ENCODE assay signal across 19 cellular contexts in genomic region chr19:49091391-49092038, GRCh38. TPM values are rescaled to one million over a fixed set of nuclear protein-coding genes. Genes with fewer than 3 reads are reported as not detected.
DNase-seq lines count a peak whose midpoint lies in the region; ATAC-seq, FAIRE-seq and TF ChIP-seq lines count a peak whose summit lies in the region.
"Had no signal": no experiment of that assay in that cellular context is flagged by ENCODE, and none has a peak within 500 bp of the region (broad histone marks: within the 10 kb centered on the region; RNA-seq: fewer than 3 reads in every experiment).

No MANE protein-coding gene starts in this region.

- H3K36me3 ChIP-seq in HepG2 (replicated peaks in 1 of 2; ENCODE audit: control insufficient read depth in 1 of 2, insufficient read depth in 2 of 2, low read length in 2 of 2): peaks cover 38 to 67% of the 10 kb centered on the region in 2 experiments
- H3K36me3 ChIP-seq in right lobe of liver: peaks cover 13 to 55% (median 34%) of the 10 kb centered on the region in 4 donors

- in situ Hi-C loops in HepG2 (cut with HindIII; ENCODE audit: extremely low pct_ligation_motif_present, low pct_unique_long_range_greater_than_20kb): loop anchor here (10.0 kb wide), 1 partner anchor 103 kb away; no protein-coding TSS in a partner anchor

- H3K27ac ChIP-seq in HepG2 (ENCODE audit: extremely low read length, insufficient read depth, low read length) (no peak overlapping the region), right lobe of liver (no peak overlapping the region)

- H3K27me3 Mint-ChIP-seq in activated T-helper 1 cell treated with anti-CD3 and anti-CD28 coated beads, Interleukin-12 subunit alpha, Interleukin-12 subunit beta, Interleukin-2, Interleukin-4 antibody, amounts not matched to agents 30 ng/mL and 10 ng/mL and 1 ng/mL, durations not matched to agents 14 hours and 24 hours and 36 hours (ENCODE audit: insufficient read depth): no peaks in the 10 kb centered on the region
- H3K27me3 Mint-ChIP-seq in chondrocyte (ENCODE audit: low read depth): no peaks in the 10 kb centered on the region
- H3K27me3 Mint-ChIP-seq in stimulated activated naive CD8-positive, alpha-beta T cell treated with anti-CD3 and anti-CD28 coated beads, Interleukin-15, amount 100 ng/mL, for 72 hours: no peaks in the 10 kb centered on the region

- no peaks in the 10 kb centered on the region for H3K9me3 Mint-ChIP-seq in activated T-helper 1 cell treated with anti-CD3 and anti-CD28 coated beads, Interleukin-12 subunit alpha, Interleukin-12 subunit beta, Interleukin-2, Interleukin-4 antibody, amounts not matched to agents 30 ng/mL and 10 ng/mL and 1 ng/mL, durations not matched to agents 14 hours and 24 hours and 36 hours
- no peaks in the 10 kb centered on the region for H3K9me3 Mint-ChIP-seq in chondrocyte (ENCODE audit: low read depth)
- H3K9me3 Mint-ChIP-seq in stimulated activated naive CD8-positive, alpha-beta T cell treated with anti-CD3 and anti-CD28 coated beads, Interleukin-15, amount 100 ng/mL, for 72 hours: no peaks in the 10 kb centered on the region

- BruUV-seq in HepG2 (replicated peaks; lab: Mats Ljungman, UMichigan): no TSS peak

- H3K79me2 ChIP-seq in HepG2 (ENCODE audit: insufficient read depth, low read length): peaks cover 47% of the 10 kb centered on the region

- intact Hi-C loops in HepG2 (cut with micrococcal nuclease; ENCODE audit: unreplicated experiment) (no loop called here), right lobe of liver (cut with DNase I) (loop anchor here in 1 of 2 donors (10.0 kb wide), 1 partner anchor 103 kb away; no protein-coding TSS in a partner anchor)
- intact Hi-C loops in activated T-helper 1 cell treated with anti-CD3 and anti-CD28 coated beads, Interleukin-12 subunit alpha, Interleukin-12 subunit beta, Interleukin-2, Interleukin-4 antibody, amounts not matched to agents 30 ng/mL and 10 ng/mL and 1 ng/mL, durations not matched to agents 14 hours and 24 hours and 36 hours (cut with micrococcal nuclease): no loop called here

- CTCF ChIA-PET in HepG2 (lab: Yijun Ruan, JAX; ENCODE audit: low intra/inter-chr PET ratio, low total read pairs): no interaction called here

- TF ChIP-seq EP300 in HepG2 (IDR thresholded peaks at IDR 0.05; ENCODE audit: low read depth in 2 of 2, low read length in 2 of 2) (no peak), HepG2 (CRISPR knock-in tag; IDR thresholded peaks at IDR 0.05; ENCODE audit: borderline replicate concordance) (no peak)

- H3K36me3 Mint-ChIP-seq in activated T-helper 1 cell treated with anti-CD3 and anti-CD28 coated beads, Interleukin-12 subunit alpha, Interleukin-12 subunit beta, Interleukin-2, Interleukin-4 antibody, amounts not matched to agents 30 ng/mL and 10 ng/mL and 1 ng/mL, durations not matched to agents 14 hours and 24 hours and 36 hours (ENCODE audit: low read depth): peaks cover 51% of the 10 kb centered on the region
- peaks cover 24% of the 10 kb centered on the region for H3K36me3 Mint-ChIP-seq in chondrocyte (ENCODE audit: low read depth)

- WGBS in HepG2 (ENCODE audit: low lambda C conversion rate): 98% methylated on average over 16 of the region's 17 CpGs
- WGBS in right lobe of liver (ENCODE audit: insufficient coverage, low coverage, low lambda C conversion rate, missing lambda C conversion rate): 83% methylated on average over 8 of the region's 17 CpGs

- H3K27me3 ChIP-seq in HepG2 (ENCODE audit: control insufficient read depth in 1 of 2, insufficient read depth in 2 of 2, low read length in 2 of 2) (no peaks in the 10 kb centered on the region; a peak in 1 of 5 replicates), right lobe of liver (no peaks in the 10 kb centered on the region)
- H3K27me3 ChIP-seq: BE2C had no signal

- ATAC-seq in HepG2: no peak
- no peak for ATAC-seq in right lobe of liver
- ATAC-seq in stimulated activated naive CD8-positive, alpha-beta T cell treated with anti-CD3 and anti-CD28 coated beads, Interleukin-15, amount 100 ng/mL, for 72 hours: peak; percentile 52
- ATAC-seq: Panc1 had no signal

- TF ChIP-seq CTCF in HepG2 (CRISPR knock-in tag; IDR thresholded peaks at IDR 0.05) (no peak), right lobe of liver (IDR thresholded peaks at IDR 0.05) (no peak), chondrocyte (IDR thresholded peaks at IDR 0.05) (no peak)

- H2AFZ ChIP-seq in HepG2 (ENCODE audit: low read length): no peak overlapping the region

- DNase-seq in HepG2 (ENCODE audit: low spot score): no peak
- no peak for DNase-seq in right lobe of liver
- DNase-seq in activated T-helper 1 cell treated with anti-CD3 and anti-CD28 coated beads, Interleukin-12 subunit alpha, Interleukin-12 subunit beta, Interleukin-2, Interleukin-4 antibody, amounts not matched to agents 30 ng/mL and 10 ng/mL and 1 ng/mL, durations not matched to agents 14 hours and 24 hours and 36 hours (ENCODE audit: low spot score): no peak
- no peak for DNase-seq in chondrocyte (ENCODE audit: low spot score)
- no peak for DNase-seq in stimulated activated naive CD8-positive, alpha-beta T cell treated with anti-CD3 and anti-CD28 coated beads, Interleukin-15, amount 100 ng/mL, for 72 hours
- no peak for DNase-seq in NCI-H1694 (lab: John Stamatoyannopoulos, UW)
- DNase-seq in H54 (ENCODE audit: insufficient read length, low spot score): no peak
- DNase-seq: BE2C, DMS 273 treated with DMSO at 0.1 percent for 48 hours, IMR-90, NCI-H1417, NCI-H2029, NCI-H2171 treated with DMSO at 0.1 percent for 48 hours, NCI-H774, Right ventricle myocardium superior had no signal

- H3K9me3 ChIP-seq in HepG2 (ENCODE audit: low read length) (no peaks in the 10 kb centered on the region), right lobe of liver (no peaks in the 10 kb centered on the region)
- H3K9me3 ChIP-seq: BE2C, HAP-1 had no signal

- no peak overlapping the region for H3K4me3 Mint-ChIP-seq in activated T-helper 1 cell treated with anti-CD3 and anti-CD28 coated beads, Interleukin-12 subunit alpha, Interleukin-12 subunit beta, Interleukin-2, Interleukin-4 antibody, amounts not matched to agents 30 ng/mL and 10 ng/mL and 1 ng/mL, durations not matched to agents 14 hours and 24 hours and 36 hours
- no peak overlapping the region for H3K4me3 Mint-ChIP-seq in chondrocyte (ENCODE audit: unreplicated experiment)
- H3K4me3 Mint-ChIP-seq in stimulated activated naive CD8-positive, alpha-beta T cell treated with anti-CD3 and anti-CD28 coated beads, Interleukin-15, amount 100 ng/mL, for 72 hours: no peak overlapping the region

- FAIRE-seq in HepG2 (lab: Jason Lieb, UNC): no peak
- no peak for FAIRE-seq in H54 (lab: Jason Lieb, UNC)

- POLR2A ChIA-PET in HepG2 (lab: Yijun Ruan, JAX): no interaction called here

- H3K4me2 ChIP-seq in HepG2 (ENCODE audit: low read depth, low read length): no peak overlapping the region

- no peak overlapping the region for H3K4me3 ChIP-seq in HepG2 (replicated peaks in 1 of 3; ENCODE audit: insufficient read depth in 1 of 3, low read depth in 2 of 3, low read length in 3 of 3)
- no peak overlapping the region for H3K4me3 ChIP-seq in right lobe of liver
- H3K4me3 ChIP-seq: HAP-1 had no signal

- no peak overlapping the region for H3K9ac ChIP-seq in HepG2 (ENCODE audit: insufficient read depth, low read depth, low read length)

- H4K20me1 ChIP-seq in HepG2 (ENCODE audit: insufficient read depth, low read length): peaks cover 38% of the 10 kb centered on the region

- TF ChIP-seq POLR2A in HepG2 (IDR thresholded peaks at IDR 0.05; ENCODE audit: insufficient read depth in 1 of 2, low read depth in 2 of 2, low read length in 2 of 2) (no peak), right lobe of liver (IDR thresholded peaks at IDR 0.05) (no peak), H54 (IDR thresholded peaks at IDR 0.05; ENCODE audit: low read depth, low read length) (no peak)

- H3K4me1 Mint-ChIP-seq in activated T-helper 1 cell treated with anti-CD3 and anti-CD28 coated beads, Interleukin-12 subunit alpha, Interleukin-12 subunit beta, Interleukin-2, Interleukin-4 antibody, amounts not matched to agents 30 ng/mL and 10 ng/mL and 1 ng/mL, durations not matched to agents 14 hours and 24 hours and 36 hours (ENCODE audit: low read depth): peaks cover 40% of the 10 kb centered on the region
- peaks cover 22% of the 10 kb centered on the region for H3K4me1 Mint-ChIP-seq in chondrocyte (ENCODE audit: low read depth)
- peaks cover 53% of the 10 kb centered on the region for H3K4me1 Mint-ChIP-seq in stimulated activated naive CD8-positive, alpha-beta T cell treated with anti-CD3 and anti-CD28 coated beads, Interleukin-15, amount 100 ng/mL, for 72 hours

- peak overlapping the region; percentile 53 for H3K27ac Mint-ChIP-seq in activated T-helper 1 cell treated with anti-CD3 and anti-CD28 coated beads, Interleukin-12 subunit alpha, Interleukin-12 subunit beta, Interleukin-2, Interleukin-4 antibody, amounts not matched to agents 30 ng/mL and 10 ng/mL and 1 ng/mL, durations not matched to agents 14 hours and 24 hours and 36 hours
- peak overlapping the region; percentile 17 for H3K27ac Mint-ChIP-seq in chondrocyte (ENCODE audit: unreplicated experiment)
- H3K27ac Mint-ChIP-seq in stimulated activated naive CD8-positive, alpha-beta T cell treated with anti-CD3 and anti-CD28 coated beads, Interleukin-15, amount 100 ng/mL, for 72 hours: peak overlapping the region; percentile 38 to 78

- peaks cover 25% of the 10 kb centered on the region for H3K4me1 ChIP-seq in HepG2 (ENCODE audit: insufficient read depth, low read length)
- peaks cover 0 to 9% (median 2%) of the 10 kb centered on the region in 4 donors for H3K4me1 ChIP-seq in right lobe of liver
- H3K4me1 ChIP-seq: BE2C had no signal

- TF ChIP-seq RAD21 in HepG2 (CRISPR knock-in tag; IDR thresholded peaks at IDR 0.05): no peak

RNA-seq across cellular contexts. Expression of gene SNRNP70, which starts 6.3 kb away (rescaled TPM):
- total RNA-seq in HepG2 (2016; rRNA removed; fragmentation: Illumina TruSeq; extraction: Trizol) (85.9 and 150 TPM in 2 replicates), right lobe of liver (100 to 1,000 TPM in 5 of 6 experiments, 10 to 100 TPM in 1; 80.8 to 187 (median 123) TPM), chondrocyte (151 to 218 TPM (median 163 TPM) in 3 replicates)
- total RNA-seq in HepG2 (2016; cell fraction: cytosol; rRNA removed; fragmentation: Illumina TruSeq; extraction: Trizol; ENCODE audit: low read depth): 11.5 and 14.5 TPM in 2 replicates
- 75.6 and 153 TPM in 2 replicates for total RNA-seq in HepG2 (2016; cell fraction: insoluble cytoplasmic fraction; rRNA removed; fragmentation: Illumina TruSeq; extraction: Trizol)
- total RNA-seq in HepG2 (2016; cell fraction: membrane; rRNA removed; fragmentation: Illumina TruSeq; extraction: Trizol): 24.7 and 25.3 TPM in 2 replicates
- total RNA-seq in HepG2 (2016; cell fraction: nucleus; rRNA removed; fragmentation: Illumina TruSeq; extraction: Trizol): 111 and 131 TPM in 2 replicates
- polyA plus RNA-seq in HepG2 (2011; rRNA removed): 210 and 272 TPM in 2 replicates
- polyA plus RNA-seq in HepG2 (2011; cell fraction: cytosol; rRNA removed): 54.3 and 101 TPM in 2 replicates
- polyA plus RNA-seq in HepG2 (2011; cell fraction: nucleus; rRNA removed): 2,510 and 2,895 TPM in 2 replicates
- polyA plus RNA-seq in HepG2 (2012): 150 and 238 TPM in 2 replicates
- 10.9 and 11.3 TPM in 2 replicates for polyA plus RNA-seq in HepG2 (2016; cell fraction: cytosol; fragmentation: Illumina TruSeq; extraction: Trizol; ENCODE audit: low read depth)
- polyA plus RNA-seq in HepG2 (2016; cell fraction: insoluble cytoplasmic fraction; fragmentation: Illumina TruSeq; extraction: Trizol; ENCODE audit: low read depth): 110 and 134 TPM in 2 replicates
- polyA plus RNA-seq in HepG2 (2016; cell fraction: membrane; fragmentation: Illumina TruSeq; extraction: Trizol; ENCODE audit: low read depth): 12.6 and 14.1 TPM in 2 replicates
- polyA plus RNA-seq in HepG2 (2016; cell fraction: nucleus; fragmentation: Illumina TruSeq; extraction: Trizol; ENCODE audit: insufficient read depth, low read depth): 389 and 398 TPM in 2 replicates
- polyA minus RNA-seq in HepG2 (2011; rRNA and poly(A)+ RNA removed; ENCODE audit: low replicate concordance): 69.0 and 98.0 TPM in 2 replicates
- polyA minus RNA-seq in HepG2 (2011; cell fraction: cytosol; rRNA and poly(A)+ RNA removed): 31.5 and 36.6 TPM in 2 replicates
- 105 and 134 TPM in 2 replicates for polyA minus RNA-seq in HepG2 (2011; cell fraction: nucleus; rRNA and poly(A)+ RNA removed)
- total RNA-seq in activated T-helper 1 cell treated with anti-CD3 and anti-CD28 coated beads, Interleukin-12 subunit alpha, Interleukin-12 subunit beta, Interleukin-2, Interleukin-4 antibody, amounts not matched to agents 30 ng/mL and 10 ng/mL and 1 ng/mL, durations not matched to agents 14 hours and 24 hours and 36 hours: 259 and 272 TPM in 2 replicates

RNA-seq across cellular contexts. Expression of gene KCNA7, which starts 19.0 kb away (rescaled TPM):
- total RNA-seq in HepG2 (2016; rRNA removed; fragmentation: Illumina TruSeq; extraction: Trizol): not detected in 2 replicates
- not detected in 2 replicates for total RNA-seq in HepG2 (2016; cell fraction: cytosol; rRNA removed; fragmentation: Illumina TruSeq; extraction: Trizol; ENCODE audit: low read depth)
- not detected in 2 replicates for total RNA-seq in HepG2 (2016; cell fraction: insoluble cytoplasmic fraction; rRNA removed; fragmentation: Illumina TruSeq; extraction: Trizol)
- total RNA-seq in HepG2 (2016; cell fraction: membrane; rRNA removed; fragmentation: Illumina TruSeq; extraction: Trizol): not detected in 2 replicates
- total RNA-seq in HepG2 (2016; cell fraction: nucleus; rRNA removed; fragmentation: Illumina TruSeq; extraction: Trizol): not detected in 2 replicates
- polyA plus RNA-seq in HepG2 (2011; rRNA removed): not detected in 2 replicates
- not detected in 2 replicates for polyA plus RNA-seq in HepG2 (2011; cell fraction: cytosol; rRNA removed)
- not detected in 2 replicates for polyA plus RNA-seq in HepG2 (2011; cell fraction: nucleus; rRNA removed)
- polyA plus RNA-seq in HepG2 (2012): not detected in 2 replicates
- polyA plus RNA-seq in HepG2 (2016; cell fraction: cytosol; fragmentation: Illumina TruSeq; extraction: Trizol; ENCODE audit: low read depth): not detected in 2 replicates
- polyA plus RNA-seq in HepG2 (2016; cell fraction: insoluble cytoplasmic fraction; fragmentation: Illumina TruSeq; extraction: Trizol; ENCODE audit: low read depth): not detected in 2 replicates
- polyA plus RNA-seq in HepG2 (2016; cell fraction: membrane; fragmentation: Illumina TruSeq; extraction: Trizol; ENCODE audit: low read depth): not detected in 2 replicates
- not detected in 2 replicates for polyA plus RNA-seq in HepG2 (2016; cell fraction: nucleus; fragmentation: Illumina TruSeq; extraction: Trizol; ENCODE audit: insufficient read depth, low read depth)
- not detected in 2 replicates for polyA minus RNA-seq in HepG2 (2011; rRNA and poly(A)+ RNA removed; ENCODE audit: low replicate concordance)
- polyA minus RNA-seq in HepG2 (2011; cell fraction: cytosol; rRNA and poly(A)+ RNA removed): not detected in 2 replicates
- not detected in 2 replicates for polyA minus RNA-seq in HepG2 (2011; cell fraction: nucleus; rRNA and poly(A)+ RNA removed)
- total RNA-seq in right lobe of liver: not detected
- total RNA-seq in activated T-helper 1 cell treated with anti-CD3 and anti-CD28 coated beads, Interleukin-12 subunit alpha, Interleukin-12 subunit beta, Interleukin-2, Interleukin-4 antibody, amounts not matched to agents 30 ng/mL and 10 ng/mL and 1 ng/mL, durations not matched to agents 14 hours and 24 hours and 36 hours: not detected in 2 replicates
- total RNA-seq in chondrocyte: 0.12 TPM in 1 of 3 replicates, not detected in the others
- total RNA-seq: IMR-90, NCI-H460 had no signal
- polyA plus RNA-seq: AG04450 had no signal

RNA-seq across cellular contexts. Expression of gene LIN7B, which starts 22.7 kb away (rescaled TPM):
- total RNA-seq in HepG2 (2016; rRNA removed; fragmentation: Illumina TruSeq; extraction: Trizol) (3.5 and 5.3 TPM in 2 replicates), right lobe of liver (1 to 10 TPM; 1.5 to 4.3 (median 2.4) TPM), chondrocyte (12.7 to 14.3 TPM (median 13.9 TPM) in 3 replicates)
- 5.6 and 7.0 TPM in 2 replicates for total RNA-seq in HepG2 (2016; cell fraction: cytosol; rRNA removed; fragmentation: Illumina TruSeq; extraction: Trizol; ENCODE audit: low read depth)
- 2.9 and 5.2 TPM in 2 replicates for total RNA-seq in HepG2 (2016; cell fraction: insoluble cytoplasmic fraction; rRNA removed; fragmentation: Illumina TruSeq; extraction: Trizol)
- 6.4 and 6.9 TPM in 2 replicates for total RNA-seq in HepG2 (2016; cell fraction: membrane; rRNA removed; fragmentation: Illumina TruSeq; extraction: Trizol)
- 3.4 and 4.1 TPM in 2 replicates for total RNA-seq in HepG2 (2016; cell fraction: nucleus; rRNA removed; fragmentation: Illumina TruSeq; extraction: Trizol)
- polyA plus RNA-seq in HepG2 (2011; rRNA removed): 7.6 and 8.6 TPM in 2 replicates
- 5.0 and 9.3 TPM in 2 replicates for polyA plus RNA-seq in HepG2 (2011; cell fraction: cytosol; rRNA removed)
- polyA plus RNA-seq in HepG2 (2011; cell fraction: nucleus; rRNA removed): 15.9 and 17.9 TPM in 2 replicates
- polyA plus RNA-seq in HepG2 (2012): 3.9 and 4.2 TPM in 2 replicates
- 4.7 and 5.8 TPM in 2 replicates for polyA plus RNA-seq in HepG2 (2016; cell fraction: cytosol; fragmentation: Illumina TruSeq; extraction: Trizol; ENCODE audit: low read depth)
- 3.3 and 3.7 TPM in 2 replicates for polyA plus RNA-seq in HepG2 (2016; cell fraction: insoluble cytoplasmic fraction; fragmentation: Illumina TruSeq; extraction: Trizol; ENCODE audit: low read depth)
- polyA plus RNA-seq in HepG2 (2016; cell fraction: membrane; fragmentation: Illumina TruSeq; extraction: Trizol; ENCODE audit: low read depth): 2.7 and 6.8 TPM in 2 replicates
- polyA plus RNA-seq in HepG2 (2016; cell fraction: nucleus; fragmentation: Illumina TruSeq; extraction: Trizol; ENCODE audit: insufficient read depth, low read depth): 8.3 and 9.6 TPM in 2 replicates
- polyA minus RNA-seq in HepG2 (2011; rRNA and poly(A)+ RNA removed; ENCODE audit: low replicate concordance): 3.8 and 4.0 TPM in 2 replicates
- polyA minus RNA-seq in HepG2 (2011; cell fraction: cytosol; rRNA and poly(A)+ RNA removed): 0.88 and 1.7 TPM in 2 replicates
- 4.9 and 8.3 TPM in 2 replicates for polyA minus RNA-seq in HepG2 (2011; cell fraction: nucleus; rRNA and poly(A)+ RNA removed)
- 4.9 and 7.8 TPM in 2 replicates for total RNA-seq in activated T-helper 1 cell treated with anti-CD3 and anti-CD28 coated beads, Interleukin-12 subunit alpha, Interleukin-12 subunit beta, Interleukin-2, Interleukin-4 antibody, amounts not matched to agents 30 ng/mL and 10 ng/mL and 1 ng/mL, durations not matched to agents 14 hours and 24 hours and 36 hours

RNA-seq across cellular contexts. Expression of gene NTF4, which starts 26.9 kb away (rescaled TPM):
- not detected in 2 replicates for total RNA-seq in HepG2 (2016; rRNA removed; fragmentation: Illumina TruSeq; extraction: Trizol)
- total RNA-seq in HepG2 (2016; cell fraction: cytosol; rRNA removed; fragmentation: Illumina TruSeq; extraction: Trizol; ENCODE audit: low read depth): not detected in 2 replicates
- total RNA-seq in HepG2 (2016; cell fraction: insoluble cytoplasmic fraction; rRNA removed; fragmentation: Illumina TruSeq; extraction: Trizol): not detected in 2 replicates
- not detected in 2 replicates for total RNA-seq in HepG2 (2016; cell fraction: membrane; rRNA removed; fragmentation: Illumina TruSeq; extraction: Trizol)
- total RNA-seq in HepG2 (2016; cell fraction: nucleus; rRNA removed; fragmentation: Illumina TruSeq; extraction: Trizol): not detected in 2 replicates
- polyA plus RNA-seq in HepG2 (2011; rRNA removed): not detected in 2 replicates
- not detected in 2 replicates for polyA plus RNA-seq in HepG2 (2011; cell fraction: cytosol; rRNA removed)
- not detected in 2 replicates for polyA plus RNA-seq in HepG2 (2011; cell fraction: nucleus; rRNA removed)
- not detected in 2 replicates for polyA plus RNA-seq in HepG2 (2012)
- not detected in 2 replicates for polyA plus RNA-seq in HepG2 (2016; cell fraction: cytosol; fragmentation: Illumina TruSeq; extraction: Trizol; ENCODE audit: low read depth)
- not detected in 2 replicates for polyA plus RNA-seq in HepG2 (2016; cell fraction: insoluble cytoplasmic fraction; fragmentation: Illumina TruSeq; extraction: Trizol; ENCODE audit: low read depth)
- not detected in 2 replicates for polyA plus RNA-seq in HepG2 (2016; cell fraction: membrane; fragmentation: Illumina TruSeq; extraction: Trizol; ENCODE audit: low read depth)
- polyA plus RNA-seq in HepG2 (2016; cell fraction: nucleus; fragmentation: Illumina TruSeq; extraction: Trizol; ENCODE audit: insufficient read depth, low read depth): not detected in 2 replicates
- not detected in 2 replicates for polyA minus RNA-seq in HepG2 (2011; rRNA and poly(A)+ RNA removed; ENCODE audit: low replicate concordance)
- polyA minus RNA-seq in HepG2 (2011; cell fraction: cytosol; rRNA and poly(A)+ RNA removed): not detected in 2 replicates
- not detected in 2 replicates for polyA minus RNA-seq in HepG2 (2011; cell fraction: nucleus; rRNA and poly(A)+ RNA removed)
- not detected for total RNA-seq in right lobe of liver
- not detected in 2 replicates for total RNA-seq in activated T-helper 1 cell treated with anti-CD3 and anti-CD28 coated beads, Interleukin-12 subunit alpha, Interleukin-12 subunit beta, Interleukin-2, Interleukin-4 antibody, amounts not matched to agents 30 ng/mL and 10 ng/mL and 1 ng/mL, durations not matched to agents 14 hours and 24 hours and 36 hours
- 1.1 to 1.6 TPM in 2 of 3 replicates, not detected in the other for total RNA-seq in chondrocyte
- total RNA-seq: NCI-H460 had no signal

RNA-seq across cellular contexts. Expression of gene C19orf73, which starts 27.4 kb away (rescaled TPM):
- 0.80 and 1.4 TPM in 2 replicates for total RNA-seq in HepG2 (2016; rRNA removed; fragmentation: Illumina TruSeq; extraction: Trizol)
- 1.6 and 3.1 TPM in 2 replicates for total RNA-seq in HepG2 (2016; cell fraction: cytosol; rRNA removed; fragmentation: Illumina TruSeq; extraction: Trizol; ENCODE audit: low read depth)
- total RNA-seq in HepG2 (2016; cell fraction: insoluble cytoplasmic fraction; rRNA removed; fragmentation: Illumina TruSeq; extraction: Trizol): 1.6 and 1.9 TPM in 2 replicates
- total RNA-seq in HepG2 (2016; cell fraction: membrane; rRNA removed; fragmentation: Illumina TruSeq; extraction: Trizol): 2.1 and 2.4 TPM in 2 replicates
- total RNA-seq in HepG2 (2016; cell fraction: nucleus; rRNA removed; fragmentation: Illumina TruSeq; extraction: Trizol): 0.59 and 0.94 TPM in 2 replicates
- 1.5 and 3.0 TPM in 2 replicates for polyA plus RNA-seq in HepG2 (2011; rRNA removed)
- 2.6 TPM in 2 replicates for polyA plus RNA-seq in HepG2 (2011; cell fraction: cytosol; rRNA removed)
- 3.8 and 4.8 TPM in 2 replicates for polyA plus RNA-seq in HepG2 (2011; cell fraction: nucleus; rRNA removed)
- polyA plus RNA-seq in HepG2 (2012): 1.1 and 1.9 TPM in 2 replicates
- polyA plus RNA-seq in HepG2 (2016; cell fraction: cytosol; fragmentation: Illumina TruSeq; extraction: Trizol; ENCODE audit: low read depth): 2.0 and 2.7 TPM in 2 replicates
- 1.6 and 2.2 TPM in 2 replicates for polyA plus RNA-seq in HepG2 (2016; cell fraction: insoluble cytoplasmic fraction; fragmentation: Illumina TruSeq; extraction: Trizol; ENCODE audit: low read depth)
- polyA plus RNA-seq in HepG2 (2016; cell fraction: membrane; fragmentation: Illumina TruSeq; extraction: Trizol; ENCODE audit: low read depth): 1.5 and 1.6 TPM in 2 replicates
- 0.74 TPM in 1 of 2 replicates, not detected in the other for polyA plus RNA-seq in HepG2 (2016; cell fraction: nucleus; fragmentation: Illumina TruSeq; extraction: Trizol; ENCODE audit: insufficient read depth, low read depth)
- polyA minus RNA-seq in HepG2 (2011; rRNA and poly(A)+ RNA removed; ENCODE audit: low replicate concordance): 1.3 TPM in 2 replicates
- polyA minus RNA-seq in HepG2 (2011; cell fraction: cytosol; rRNA and poly(A)+ RNA removed): 0.89 and 1.2 TPM in 2 replicates
- polyA minus RNA-seq in HepG2 (2011; cell fraction: nucleus; rRNA and poly(A)+ RNA removed): 1.8 and 3.0 TPM in 2 replicates
- total RNA-seq in right lobe of liver: 1 to 10 TPM in 5 of 6 experiments, under 1 TPM in 1; 0.73 to 8.1 (median 1.5) TPM
- total RNA-seq in activated T-helper 1 cell treated with anti-CD3 and anti-CD28 coated beads, Interleukin-12 subunit alpha, Interleukin-12 subunit beta, Interleukin-2, Interleukin-4 antibody, amounts not matched to agents 30 ng/mL and 10 ng/mL and 1 ng/mL, durations not matched to agents 14 hours and 24 hours and 36 hours: 2.6 and 2.9 TPM in 2 replicates
- 1.1 to 1.7 TPM (median 1.6 TPM) in 3 replicates for total RNA-seq in chondrocyte
- total RNA-seq: IMR-90 had no signal
